In the genomic region with DNA sequence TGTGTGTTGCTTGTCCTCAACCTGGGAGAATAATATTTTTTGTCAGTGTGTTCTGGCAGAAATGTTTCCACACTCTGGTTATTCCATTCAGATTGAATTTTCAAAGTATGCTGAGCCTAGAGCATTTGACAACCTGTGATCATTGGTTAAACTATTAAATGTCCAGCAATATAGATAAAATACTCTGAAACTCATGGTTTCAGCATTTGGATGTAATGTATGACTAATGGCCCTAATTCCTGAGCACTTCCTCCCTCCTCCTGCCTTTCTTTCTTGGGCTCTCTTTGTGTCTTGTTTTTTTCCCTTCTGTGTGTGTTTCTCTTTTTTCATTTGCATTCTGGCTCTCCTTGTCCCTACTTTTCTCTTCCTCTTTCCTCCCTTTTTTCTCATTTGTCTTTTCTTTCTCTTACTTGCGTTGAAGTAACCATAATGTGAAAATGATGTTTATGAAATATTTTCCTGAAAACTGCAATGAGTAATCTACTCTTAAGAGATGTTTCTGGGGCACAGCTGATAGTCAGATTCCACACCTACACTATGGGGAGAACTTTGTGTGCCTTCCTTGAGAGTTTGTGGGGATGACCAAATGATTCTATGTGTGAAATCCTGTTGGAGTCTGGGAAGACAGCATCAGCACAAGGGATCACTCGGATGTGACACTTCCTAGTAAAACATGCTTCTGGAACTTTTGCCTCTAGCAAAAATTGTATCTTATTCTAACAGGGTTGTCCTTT, we compare ENCODE assay signal across 1 cellular context.
TF ChIP-seq lines count a peak whose summit lies in the region.

No MANE protein-coding gene starts in this region.

TF ChIP-seq in GM23338, 12 proteins besides CTCF, POLR2A, EP300 and RAD21 (continued from another document):
- TF ChIP-seq, protein P1, sequence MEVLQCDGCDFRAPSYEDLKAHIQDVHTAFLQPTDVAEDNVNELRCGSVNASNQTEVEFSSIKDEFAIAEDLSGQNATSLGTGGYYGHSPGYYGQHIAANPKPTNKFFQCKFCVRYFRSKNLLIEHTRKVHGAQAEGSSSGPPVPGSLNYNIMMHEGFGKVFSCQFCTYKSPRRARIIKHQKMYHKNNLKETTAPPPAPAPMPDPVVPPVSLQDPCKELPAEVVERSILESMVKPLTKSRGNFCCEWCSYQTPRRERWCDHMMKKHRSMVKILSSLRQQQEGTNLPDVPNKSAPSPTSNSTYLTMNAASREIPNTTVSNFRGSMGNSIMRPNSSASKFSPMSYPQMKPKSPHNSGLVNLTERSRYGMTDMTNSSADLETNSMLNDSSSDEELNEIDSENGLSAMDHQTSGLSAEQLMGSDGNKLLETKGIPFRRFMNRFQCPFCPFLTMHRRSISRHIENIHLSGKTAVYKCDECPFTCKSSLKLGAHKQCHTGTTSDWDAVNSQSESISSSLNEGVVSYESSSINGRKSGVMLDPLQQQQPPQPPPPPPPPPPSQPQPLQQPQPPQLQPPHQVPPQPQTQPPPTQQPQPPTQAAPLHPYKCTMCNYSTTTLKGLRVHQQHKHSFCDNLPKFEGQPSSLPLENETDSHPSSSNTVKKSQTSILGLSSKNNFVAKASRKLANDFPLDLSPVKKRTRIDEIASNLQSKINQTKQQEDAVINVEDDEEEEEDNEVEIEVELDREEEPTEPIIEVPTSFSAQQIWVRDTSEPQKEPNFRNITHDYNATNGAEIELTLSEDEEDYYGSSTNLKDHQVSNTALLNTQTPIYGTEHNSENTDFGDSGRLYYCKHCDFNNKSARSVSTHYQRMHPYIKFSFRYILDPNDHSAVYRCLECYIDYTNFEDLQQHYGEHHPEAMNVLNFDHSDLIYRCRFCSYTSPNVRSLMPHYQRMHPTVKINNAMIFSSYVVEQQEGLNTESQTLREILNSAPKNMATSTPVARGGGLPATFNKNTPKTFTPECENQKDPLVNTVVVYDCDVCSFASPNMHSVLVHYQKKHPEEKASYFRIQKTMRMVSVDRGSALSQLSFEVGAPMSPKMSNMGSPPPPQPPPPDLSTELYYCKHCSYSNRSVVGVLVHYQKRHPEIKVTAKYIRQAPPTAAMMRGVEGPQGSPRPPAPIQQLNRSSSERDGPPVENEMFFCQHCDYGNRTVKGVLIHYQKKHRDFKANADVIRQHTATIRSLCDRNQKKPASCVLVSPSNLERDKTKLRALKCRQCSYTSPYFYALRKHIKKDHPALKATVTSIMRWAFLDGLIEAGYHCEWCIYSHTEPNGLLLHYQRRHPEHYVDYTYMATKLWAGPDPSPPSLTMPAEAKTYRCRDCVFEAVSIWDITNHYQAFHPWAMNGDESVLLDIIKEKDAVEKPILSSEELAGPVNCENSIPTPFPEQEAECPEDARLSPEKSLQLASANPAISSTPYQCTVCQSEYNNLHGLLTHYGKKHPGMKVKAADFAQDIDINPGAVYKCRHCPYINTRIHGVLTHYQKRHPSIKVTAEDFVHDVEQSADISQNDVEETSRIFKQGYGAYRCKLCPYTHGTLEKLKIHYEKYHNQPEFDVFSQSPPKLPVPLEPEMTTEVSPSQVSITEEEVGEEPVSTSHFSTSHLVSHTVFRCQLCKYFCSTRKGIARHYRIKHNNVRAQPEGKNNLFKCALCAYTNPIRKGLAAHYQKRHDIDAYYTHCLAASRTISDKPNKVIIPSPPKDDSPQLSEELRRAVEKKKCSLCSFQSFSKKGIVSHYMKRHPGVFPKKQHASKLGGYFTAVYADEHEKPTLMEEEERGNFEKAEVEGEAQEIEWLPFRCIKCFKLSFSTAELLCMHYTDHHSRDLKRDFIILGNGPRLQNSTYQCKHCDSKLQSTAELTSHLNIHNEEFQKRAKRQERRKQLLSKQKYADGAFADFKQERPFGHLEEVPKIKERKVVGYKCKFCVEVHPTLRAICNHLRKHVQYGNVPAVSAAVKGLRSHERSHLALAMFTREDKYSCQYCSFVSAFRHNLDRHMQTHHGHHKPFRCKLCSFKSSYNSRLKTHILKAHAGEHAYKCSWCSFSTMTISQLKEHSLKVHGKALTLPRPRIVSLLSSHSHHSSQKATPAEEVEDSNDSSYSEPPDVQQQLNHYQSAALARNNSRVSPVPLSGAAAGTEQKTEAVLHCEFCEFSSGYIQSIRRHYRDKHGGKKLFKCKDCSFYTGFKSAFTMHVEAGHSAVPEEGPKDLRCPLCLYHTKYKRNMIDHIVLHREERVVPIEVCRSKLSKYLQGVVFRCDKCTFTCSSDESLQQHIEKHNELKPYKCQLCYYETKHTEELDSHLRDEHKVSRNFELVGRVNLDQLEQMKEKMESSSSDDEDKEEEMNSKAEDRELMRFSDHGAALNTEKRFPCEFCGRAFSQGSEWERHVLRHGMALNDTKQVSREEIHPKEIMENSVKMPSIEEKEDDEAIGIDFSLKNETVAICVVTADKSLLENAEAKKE (CRISPR knock-in tag; IDR thresholded peaks at IDR 0.05): no peak
